8 cellular contexts compared by ENCODE assay signal in genomic region chr5:178624626-178625546, GRCh38. TPM values are rescaled to one million over a fixed set of nuclear protein-coding genes. Genes with fewer than 3 reads are reported as not detected.
DNase-seq lines count a peak whose midpoint lies in the region; ATAC-seq, FAIRE-seq and TF ChIP-seq lines count a peak whose summit lies in the region.

No MANE protein-coding gene starts in this region.

- H3K56ac ChIP-seq in H1 (replicated peaks; ENCODE audit: insufficient read length, low read depth, low read length): no peak overlapping the region

- H3K79me2 ChIP-seq in H1 (ENCODE audit: control insufficient read depth in 1 of 2, insufficient read depth in 2 of 2, low read length in 2 of 2): peaks cover 0 to 53% of the 10 kb centered on the region in 2 experiments; a peak in 3 of 4 replicates

- H2BK20ac ChIP-seq in H1 (ENCODE audit: low read length): no peak overlapping the region

- peaks cover 28% of the 10 kb centered on the region for H3K36me3 ChIP-seq in CD8-positive, alpha-beta memory T cell (ENCODE audit: insufficient read depth, low read length)
- H3K36me3 ChIP-seq in H1 (ENCODE audit: control insufficient read depth in 2 of 4, insufficient read depth in 4 of 4, low read length in 3 of 4) (peaks cover 0 to 14% (median 6%) of the 10 kb centered on the region in 4 experiments; a peak in 5 of 8 replicates), neutrophil (peaks cover 34% of the 10 kb centered on the region)

- peak overlapping the region; percentile 94 for H3K4me3 ChIP-seq in CD8-positive, alpha-beta memory T cell (ENCODE audit: low read length)
- H3K4me3 ChIP-seq in H1 (ENCODE audit: extremely low read depth in 1 of 4, insufficient read depth in 2 of 4, low read depth in 3 of 4, low read length in 4 of 4) (peak overlapping the region; percentile 81 to 98 (median 93); a peak in 7 of 8 replicates), neutrophil (ENCODE audit: low read depth in 1 of 2, low read length in 1 of 2) (peak overlapping the region; percentile 89 to 98)

- H3K4me3 Mint-ChIP-seq in CD8-positive, alpha-beta memory T cell: peak overlapping the region; percentile 95 to 100 (median 99)

- H2BK5ac ChIP-seq in H1 (ENCODE audit: low read depth, low read length): no peak overlapping the region; the same call in 1 of the 2 replicates

- TF ChIP-seq POLR2A in H1 (IDR thresholded peaks at IDR 0.05; ENCODE audit: control extremely low read depth in 1 of 2, low read depth in 2 of 2, low read length in 2 of 2): no peak

- no peak overlapping the region for H3K18ac ChIP-seq in H1 (ENCODE audit: extremely low read depth, low read length)

- H3K27me3 Mint-ChIP-seq in CD8-positive, alpha-beta memory T cell: no peaks in the 10 kb centered on the region

- TF ChIP-seq CTCF in H1 (IDR thresholded peaks at IDR 0.05; ENCODE audit: control extremely low read depth in 1 of 3, insufficient read depth in 1 of 3, low read depth in 1 of 3, low read length in 3 of 3) (no peak), neutrophil (IDR thresholded peaks at IDR 0.05) (no peak)

- POLR2A ChIA-PET in CD8-positive, alpha-beta memory T cell (lab: Charles Lee): interaction anchor here (1.4 to 1.5 kb wide), 2 partner anchors 106 to 926 kb away, joined by 4 to 7 read pairs; partner anchors contain the start of genes RUFY1 and ZNF354A
- POLR2A ChIA-PET in H1 (lab: Charles Lee; ENCODE audit: partially characterized antibody): interaction anchor here (0.6 to 4.6 kb wide), 10 partner anchors 12 to 1684 kb away, joined by 3 to 18 read pairs (median 4); partner anchors contain the start of gene COL23A1

- no peak overlapping the region for H4K8ac ChIP-seq in H1 (ENCODE audit: extremely low read depth, insufficient read depth, low read length)

- peaks cover 7% of the 10 kb centered on the region for H3K23me2 ChIP-seq in H1 (ENCODE audit: low read depth, low read length)

- H2AK5ac ChIP-seq in H1 (ENCODE audit: low read depth, low read length): no peak overlapping the region

- H3K9me3 Mint-ChIP-seq in CD8-positive, alpha-beta memory T cell: no peaks in the 10 kb centered on the region

- H2BK15ac ChIP-seq in H1 (ENCODE audit: low read length): no peak overlapping the region

- peaks cover 0 to 3% of the 10 kb centered on the region in 2 experiments for H4K20me1 ChIP-seq in H1 (replicated peaks in 1 of 2; ENCODE audit: control insufficient read depth in 1 of 2, insufficient read depth in 2 of 2, low read length in 2 of 2)

- no peaks in the 10 kb centered on the region for H3K9me3 ChIP-seq in CD8-positive, alpha-beta memory T cell (ENCODE audit: low read length)
- no peaks in the 10 kb centered on the region for H3K9me3 ChIP-seq in H1 (ENCODE audit: insufficient read depth in 2 of 2, low read depth in 1 of 2, low read length in 1 of 2)
- H3K9me3 ChIP-seq in neutrophil: no peaks in the 10 kb centered on the region

- FAIRE-seq in H1 (lab: Jason Lieb, UNC): no peak

- H3K4me2 ChIP-seq in H1 (ENCODE audit: insufficient read depth in 1 of 2, low read depth in 2 of 2, low read length in 2 of 2): peak overlapping the region; percentile 80 to 89

- H3K27ac Mint-ChIP-seq in CD8-positive, alpha-beta memory T cell: peak overlapping the region in 7 of 8 donors; percentile 73 to 100 (median 99)

- H4K5ac ChIP-seq in H1 (ENCODE audit: insufficient read length, low read depth, low read length): no peak overlapping the region

- TF ChIP-seq EP300 in H1 (IDR thresholded peaks at IDR 0.05; ENCODE audit: borderline replicate concordance in 1 of 2, low read depth in 2 of 2, low read length in 2 of 2): no peak

- no peak for ATAC-seq in GM19397 (IDR thresholded peaks at IDR 0.05; ENCODE audit: unreplicated experiment)

- no peak for TF ChIP-seq RAD21 in H1 (IDR thresholded peaks at IDR 0.05 in 1 of 2, conservative IDR thresholded peaks at IDR 0.05 in 1 of 2; ENCODE audit: low read depth in 2 of 2, low read length in 2 of 2)

- H3K27ac ChIP-seq in CD8-positive, alpha-beta memory T cell (ENCODE audit: low read depth, low read length): peak overlapping the region; percentile 99
- H3K27ac ChIP-seq in H1 (ENCODE audit: low read depth, low read length) (no peak overlapping the region), neutrophil (peak overlapping the region; percentile 96)

- H3K14ac ChIP-seq in H1 (ENCODE audit: insufficient read length): no peak overlapping the region

- no peak overlapping the region for H4K91ac ChIP-seq in H1 (replicated peaks; ENCODE audit: insufficient read length, low read length)

- peaks cover 50% of the 10 kb centered on the region for H3K4me1 ChIP-seq in CD8-positive, alpha-beta memory T cell (ENCODE audit: insufficient read depth, low read length)
- H3K4me1 ChIP-seq in H1 (replicated peaks in 1 of 4; ENCODE audit: control insufficient read depth in 3 of 4, insufficient read depth in 4 of 4, low read length in 3 of 4) (peaks cover under 1 to 10% (median 6%) of the 10 kb centered on the region in 4 experiments), neutrophil (ENCODE audit: control insufficient read depth in 1 of 2, insufficient read depth in 1 of 2, low read depth in 1 of 2, low read length in 1 of 2) (peaks cover 42 to 47% of the 10 kb centered on the region in 2 experiments)

- H2BK12ac ChIP-seq in H1 (ENCODE audit: low read depth, low read length): peak overlapping the region; percentile 35; the same call in 1 of the 2 replicates

- DNase-seq in CD8-positive, alpha-beta memory T cell: no peak
- DNase-seq in NCI-H69 (lab: John Stamatoyannopoulos, UW): peak; percentile 30
- no peak for DNase-seq in H1 (ENCODE audit: low read depth in 1 of 2, low spot score in 2 of 2)
- no peak for DNase-seq in GOT3 (lab: John Stamatoyannopoulos, UW)
- DNase-seq in stimulated activated CD4-positive, alpha-beta T cell treated with anti-CD3 and anti-CD28 coated beads, Interleukin-4, amount 100 ng/mL, for 1 hour: no peak
- DNase-seq in HPDE6-E6E7 (ENCODE audit: extremely low spot score): no peak

- CTCF ChIA-PET in CD8-positive, alpha-beta memory T cell (lab: Charles Lee): interaction anchor here (0.8 to 1.4 kb wide), 2 partner anchors 16 to 107 kb away, joined by 3 to 4 read pairs; no protein-coding TSS in a partner anchor
- CTCF ChIA-PET in H1 (lab: Charles Lee; ENCODE audit: partially characterized antibody): interaction anchor here (0.6 to 1.4 kb wide), 5 partner anchors 13 to 339 kb away, joined by 3 to 5 read pairs (median 3); no protein-coding TSS in a partner anchor

- peaks cover 0 to 53% (median 15%) of the 10 kb centered on the region in 3 donors for H3K36me3 Mint-ChIP-seq in CD8-positive, alpha-beta memory T cell

- H3K9ac ChIP-seq in H1 (replicated peaks in 1 of 4; ENCODE audit: extremely low read depth in 1 of 4, low read depth in 3 of 4, low read length in 3 of 4): peak overlapping the region in 2 of 4 experiments; percentile 12 to 32; a peak in 2 of 7 replicates

- no peak overlapping the region for H3K4ac ChIP-seq in H1 (replicated peaks; ENCODE audit: insufficient read length, low read depth, low read length)

- no peak overlapping the region for H3K23ac ChIP-seq in H1 (ENCODE audit: insufficient read length)

- peaks cover 54 to 66% (median 64%) of the 10 kb centered on the region in 3 donors for H3K4me1 Mint-ChIP-seq in CD8-positive, alpha-beta memory T cell

- no peaks in the 10 kb centered on the region for H3K27me3 ChIP-seq in CD8-positive, alpha-beta memory T cell (ENCODE audit: insufficient read depth, low read length, poor library complexity, severe bottlenecking)
- H3K27me3 ChIP-seq in H1 (replicated peaks in 1 of 4; ENCODE audit: control insufficient read depth in 3 of 4, extremely low read depth in 1 of 4, insufficient read depth in 3 of 4, low read length in 3 of 4) (no peaks in the 10 kb centered on the region), neutrophil (no peaks in the 10 kb centered on the region)

- WGBS in H1 (ENCODE audit: extremely low coverage in 1 of 2, insufficient coverage in 1 of 2, insufficient read length in 1 of 2, insufficient replicate concordance in 2 of 2, low coverage in 1 of 2, low lambda C conversion rate in 2 of 2, missing lambda C conversion rate in 1 of 2), 2 experiments: 40% methylated on average over 15 of the region's 15 CpGs; no CpG with 5 or more reads in 1 of the 2 experiments

- H3K79me1 ChIP-seq in H1 (ENCODE audit: low read depth, low read length): no peaks in the 10 kb centered on the region

- no peak overlapping the region for H2AFZ ChIP-seq in H1 (ENCODE audit: low read length)

- no peak overlapping the region for H2BK120ac ChIP-seq in H1 (replicated peaks; ENCODE audit: low read depth, low read length)

TF ChIP-seq in H1, 55 proteins besides CTCF, POLR2A, EP300 and RAD21:
- TF ChIP-seq SIN3A (conservative IDR thresholded peaks at IDR 0.05 in 1 of 2, IDR thresholded peaks at IDR 0.05 in 1 of 2; ENCODE audit: low read depth in 1 of 2, low read length in 2 of 2): no peak
- no peak for TF ChIP-seq CEBPB (IDR thresholded peaks at IDR 0.05; ENCODE audit: low read depth, low read length)
- TF ChIP-seq CHD1 (IDR thresholded peaks at IDR 0.05; ENCODE audit: low read depth, low read length): no peak

RNA-seq across cellular contexts. Expression of gene CLK4, which starts 2.0 kb away (rescaled TPM):
- 10 to 100 TPM; 27.4 to 29.2 TPM for total RNA-seq in CD8-positive, alpha-beta memory T cell
- 16.3 TPM for polyA plus RNA-seq in CD8-positive, alpha-beta memory T cell
- total RNA-seq in H1 (2021; fragmentation: NEBNext Ultra II Directional; extraction: Animal tissue kit (Norgen Biotek cat#: 25700)): 11.0 and 12.6 TPM in 2 replicates
- 4.2 and 8.1 TPM in 2 replicates for polyA plus RNA-seq in H1 (2011; rRNA removed)
- polyA plus RNA-seq in H1 (2011; cell fraction: cytosol; rRNA removed): 9.4 TPM
- polyA plus RNA-seq in H1 (2011; cell fraction: nucleus; rRNA removed): 9.1 TPM
- polyA plus RNA-seq in H1 (2012, experiment 1 of 2): 9.2 to 18.8 TPM (median 11.7 TPM) in 4 replicates
- 0.52 TPM for polyA plus RNA-seq in H1 (2012, experiment 2 of 2)
- polyA plus RNA-seq in H1 (2013, experiment 1 of 2): 10.7 TPM
- 9.1 TPM for polyA plus RNA-seq in H1 (2013, experiment 2 of 2)
- 17.7 and 27.7 TPM in 2 replicates for polyA minus RNA-seq in H1 (2011; rRNA and poly(A)+ RNA removed)
- 6.9 TPM for polyA minus RNA-seq in H1 (2011; cell fraction: cytosol; rRNA and poly(A)+ RNA removed)
- 47.4 TPM for polyA minus RNA-seq in H1 (2011; cell fraction: nucleus; rRNA and poly(A)+ RNA removed)

RNA-seq across cellular contexts. Expression of gene COL23A1, which starts 34.7 kb away (rescaled TPM):
- total RNA-seq in CD8-positive, alpha-beta memory T cell: under 1 TPM; 0.20 to 0.28 TPM
- polyA plus RNA-seq in CD8-positive, alpha-beta memory T cell: not detected
- total RNA-seq in H1 (2021; fragmentation: NEBNext Ultra II Directional; extraction: Animal tissue kit (Norgen Biotek cat#: 25700)): 4.7 and 5.9 TPM in 2 replicates
- polyA plus RNA-seq in H1 (2011; rRNA removed): 3.1 and 3.4 TPM in 2 replicates
- polyA plus RNA-seq in H1 (2011; cell fraction: cytosol; rRNA removed): 3.7 TPM
- 13.1 TPM for polyA plus RNA-seq in H1 (2011; cell fraction: nucleus; rRNA removed)
- polyA plus RNA-seq in H1 (2012, experiment 1 of 2): 3.3 to 7.6 TPM (median 5.1 TPM) in 4 replicates
- 2.5 TPM for polyA plus RNA-seq in H1 (2012, experiment 2 of 2)
- 11.9 TPM for polyA plus RNA-seq in H1 (2013, experiment 1 of 2)
- polyA plus RNA-seq in H1 (2013, experiment 2 of 2): 11.9 TPM
- 0.66 TPM in 2 replicates for polyA minus RNA-seq in H1 (2011; rRNA and poly(A)+ RNA removed)
- 3.5 TPM for polyA minus RNA-seq in H1 (2011; cell fraction: cytosol; rRNA and poly(A)+ RNA removed)
- polyA minus RNA-seq in H1 (2011; cell fraction: nucleus; rRNA and poly(A)+ RNA removed): 2.7 TPM
